8 cellular contexts compared by ENCODE assay signal in the genomic region with DNA sequence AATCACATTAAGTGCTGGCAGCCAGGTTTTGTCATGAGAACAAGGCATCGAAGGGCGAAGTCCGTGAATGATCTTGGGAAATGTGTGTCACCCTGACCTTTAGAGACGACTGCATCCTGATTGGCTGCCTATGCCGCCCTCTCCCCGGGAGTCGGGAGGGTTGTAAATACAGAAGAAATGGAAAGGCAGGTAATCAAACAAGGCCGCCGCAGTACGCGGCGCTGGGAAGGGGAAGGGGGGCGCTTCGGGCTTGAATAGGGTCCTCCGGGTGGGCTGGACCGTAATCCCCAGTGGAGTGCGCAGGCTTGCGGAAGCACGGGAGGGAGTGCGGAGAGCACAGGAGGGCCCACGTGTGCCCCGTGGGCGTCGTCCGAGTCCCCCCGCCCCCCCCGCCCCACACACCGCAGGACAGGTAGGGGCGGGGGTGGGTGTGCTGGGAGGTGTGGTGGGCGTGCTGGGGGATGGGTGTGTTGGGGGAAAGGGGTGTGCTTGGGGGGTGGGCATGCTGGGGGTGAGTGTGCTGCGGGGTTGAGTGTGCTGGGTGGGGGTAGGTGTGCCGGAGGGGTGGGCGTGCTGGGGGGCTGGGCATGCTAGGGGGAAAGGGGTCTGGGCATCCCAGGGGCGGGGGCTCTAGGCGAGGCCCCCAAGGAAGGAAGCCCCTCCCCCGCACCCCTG.
DNase-seq lines count a peak whose midpoint lies in the region; ATAC-seq and TF ChIP-seq lines count a peak whose summit lies in the region.

No MANE protein-coding gene starts in this region.

- H3K9me3 Mint-ChIP-seq in osteocyte (ENCODE audit: unreplicated experiment) (no peaks in the 10 kb centered on the region), type B pancreatic cell (no peaks in the 10 kb centered on the region)

- H3K4me3 Mint-ChIP-seq in osteocyte (ENCODE audit: unreplicated experiment), result peak overlapping the region; percentile 81
- peak overlapping the region; percentile 95 for H3K4me3 Mint-ChIP-seq in type B pancreatic cell

- H3K36me3 Mint-ChIP-seq in osteocyte (ENCODE audit: unreplicated experiment), result no peaks in the 10 kb centered on the region
- no peaks in the 10 kb centered on the region for H3K36me3 Mint-ChIP-seq in type B pancreatic cell

- ATAC-seq in foreskin keratinocyte, result peak; percentile 10

- TF ChIP-seq CTCF in foreskin keratinocyte (conservative IDR thresholded peaks at IDR 0.05) (no peak), osteocyte (IDR thresholded peaks at IDR 0.05) (no peak), type B pancreatic cell (conservative IDR thresholded peaks at IDR 0.05) (no peak)

- peak; percentile 20 for DNase-seq in GM19238 (ENCODE audit: insufficient read length, low spot score)
- peak; percentile 67 for DNase-seq in NCI-H774 (lab: John Stamatoyannopoulos, UW)
- DNase-seq in activated T-helper 9 cell treated with anti-CD3 and anti-CD28 coated beads, Interleukin-2, amount 50 U/mL, for 16 hours (ENCODE audit: low read depth), result peak; percentile 46
- peak in 1 of 2 donors; percentile 55 for DNase-seq in foreskin keratinocyte
- no peak for DNase-seq in osteocyte (ENCODE audit: extremely low spot score, unreplicated experiment)
- no peak for DNase-seq in type B pancreatic cell (ENCODE audit: extremely low spot score, unreplicated experiment)
- no peak for DNase-seq in kidney glomerular epithelial cell (lab: John Stamatoyannopoulos, UW)
- no peak for DNase-seq in RPMI8226

- H3K27me3 Mint-ChIP-seq in osteocyte (ENCODE audit: unreplicated experiment), result no peaks in the 10 kb centered on the region
- H3K27me3 Mint-ChIP-seq in type B pancreatic cell, result peaks cover 3% of the 10 kb centered on the region

- H3K27ac Mint-ChIP-seq in osteocyte (ENCODE audit: unreplicated experiment) (peak overlapping the region; percentile 89), type B pancreatic cell (peak overlapping the region; percentile 92)

- H3K4me1 Mint-ChIP-seq in osteocyte (ENCODE audit: unreplicated experiment), result peaks cover 25% of the 10 kb centered on the region
- peaks cover 31% of the 10 kb centered on the region for H3K4me1 Mint-ChIP-seq in type B pancreatic cell (ENCODE audit: unreplicated experiment)

- H3K27me3 ChIP-seq in foreskin keratinocyte, result no peaks in the 10 kb centered on the region

- H3K27ac ChIP-seq in foreskin keratinocyte, result peak overlapping the region; percentile 77

- peaks cover 12% of the 10 kb centered on the region for H3K4me1 ChIP-seq in foreskin keratinocyte

Comparison
In these comparisons a context has a peak if more than half of its experiments do, and no peak if none do; other contexts are left out.
1. DNase-seq: peak in GM19238 (single experiment), NCI-H774 (single experiment) and activated T-helper 9 cell treated with anti-CD3 and anti-CD28 coated beads, Interleukin-2, amount 50 U/mL, for 16 hours (single experiment); none in osteocyte (single experiment), type B pancreatic cell (single experiment), kidney glomerular epithelial cell (single experiment) and RPMI8226 (single experiment).